8 cellular contexts compared by ENCODE assay signal in genomic region chr19:49496574-49497008, GRCh38. TPM values are rescaled to one million over a fixed set of nuclear protein-coding genes. Genes with fewer than 3 reads are reported as not detected.
DNase-seq lines count a peak whose midpoint lies in the region; ATAC-seq and TF ChIP-seq lines count a peak whose summit lies in the region.

No MANE protein-coding gene starts in this region.

- H3K27ac ChIP-seq in CD4-positive, alpha-beta memory T cell (ENCODE audit: low read depth, low read length): peak overlapping the region; percentile 95
- peak overlapping the region; percentile 91 for H3K27ac ChIP-seq in PC-9

- peaks cover 41% of the 10 kb centered on the region for H3K79me2 ChIP-seq in PC-9 (ENCODE audit: low read depth)

- peaks cover 93% of the 10 kb centered on the region for H3F3A ChIP-seq in PC-9 (ENCODE audit: insufficient read depth, low read depth)

- H3K27ac Mint-ChIP-seq in CD4-positive, alpha-beta memory T cell: peak overlapping the region; percentile 95 to 100 (median 99)
- H3K27ac Mint-ChIP-seq in osteocyte (ENCODE audit: unreplicated experiment): peak overlapping the region; percentile 97

- peaks cover 46% of the 10 kb centered on the region for H4K20me1 ChIP-seq in PC-9 (ENCODE audit: insufficient read depth)

- peaks cover 0 to 31% (median under 1%) of the 10 kb centered on the region in 8 donors for H3K9me3 Mint-ChIP-seq in CD4-positive, alpha-beta memory T cell
- no peaks in the 10 kb centered on the region for H3K9me3 Mint-ChIP-seq in osteocyte (ENCODE audit: unreplicated experiment)

- peaks cover 22 to 87% (median 42%) of the 10 kb centered on the region in 4 donors for H3K4me1 Mint-ChIP-seq in CD4-positive, alpha-beta memory T cell
- H3K4me1 Mint-ChIP-seq in osteocyte (ENCODE audit: unreplicated experiment): peaks cover 14% of the 10 kb centered on the region

- peaks cover 44% of the 10 kb centered on the region for H3K36me3 ChIP-seq in CD4-positive, alpha-beta memory T cell (ENCODE audit: insufficient read depth, low read length)
- peaks cover 45% of the 10 kb centered on the region for H3K36me3 ChIP-seq in PC-9 (ENCODE audit: low read depth)

- TF ChIP-seq CTCF in PC-9 (conservative IDR thresholded peaks at IDR 0.05): peak; percentile 12; the same call in 1 of the 2 replicates
- no peak for TF ChIP-seq CTCF in epithelial cell of esophagus (IDR thresholded peaks at IDR 0.05; ENCODE audit: insufficient read depth, low read depth, low read length, missing control alignments)
- no peak for TF ChIP-seq CTCF in osteocyte (IDR thresholded peaks at IDR 0.05)

- CTCF ChIA-PET in CD4-positive, alpha-beta memory T cell (lab: Charles Lee; ENCODE audit: partially characterized antibody): interaction anchor here (1.4 to 1.5 kb wide), 2 partner anchors 26 to 73 kb away, joined by 4 to 9 read pairs; no protein-coding TSS in a partner anchor
- CTCF ChIA-PET in PC-9 (lab: Charles Lee): no interaction called here

- no peaks in the 10 kb centered on the region for H3K27me3 ChIP-seq in CD4-positive, alpha-beta memory T cell (ENCODE audit: insufficient read depth, low read length)
- H3K27me3 ChIP-seq in PC-9 (ENCODE audit: insufficient read depth, low read depth): no peaks in the 10 kb centered on the region

- POLR2A ChIA-PET in CD4-positive, alpha-beta memory T cell (lab: Charles Lee; ENCODE audit: partially characterized antibody): interaction anchor here (0.5 to 3.5 kb wide), 11 partner anchors 31 to 1122 kb away, joined by 3 to 38 read pairs (median 5); partner anchors contain the start of genes CD37, PRR12, RCN3 and RRAS
- POLR2A ChIA-PET in PC-9 (lab: Charles Lee; ENCODE audit: unreplicated experiment): interaction anchor here (0.7 kb wide), 3 partner anchors 19 to 381 kb away, joined by 3 to 5 read pairs (median 3); partner anchors contain the start of genes AKT1S1, NOSIP and TBC1D17

- peak overlapping the region; percentile 52 to 99 for H3K4me3 ChIP-seq in CD4-positive, alpha-beta memory T cell (ENCODE audit: low read length in 2 of 2)
- H3K4me3 ChIP-seq in PC-9 (peak overlapping the region; percentile 89), epithelial cell of esophagus (ENCODE audit: low read length) (peak overlapping the region; percentile 100)

- peaks cover 55% of the 10 kb centered on the region for H3K4me1 ChIP-seq in CD4-positive, alpha-beta memory T cell (ENCODE audit: insufficient read depth, low read length)
- H3K4me1 ChIP-seq in PC-9 (replicated peaks; ENCODE audit: insufficient read depth): peaks cover 22% of the 10 kb centered on the region

- ATAC-seq in HG02970 (IDR thresholded peaks at IDR 0.05; ENCODE audit: low FRiP score, unreplicated experiment) (no peak), HG03139 (IDR thresholded peaks at IDR 0.05; ENCODE audit: unreplicated experiment) (no peak), GM18858 (IDR thresholded peaks at IDR 0.05; ENCODE audit: unreplicated experiment) (no peak)

- H3K27me3 Mint-ChIP-seq in CD4-positive, alpha-beta memory T cell: no peaks in the 10 kb centered on the region
- no peaks in the 10 kb centered on the region for H3K27me3 Mint-ChIP-seq in osteocyte (ENCODE audit: unreplicated experiment)

- BruUV-seq in PC-9 (replicated peaks; lab: Mats Ljungman, UMichigan): TSS peak; percentile 32

- H3K9me2 ChIP-seq in PC-9 (ENCODE audit: insufficient read depth): no peaks in the 10 kb centered on the region

- intact Hi-C loops in CD4-positive, alpha-beta memory T cell (cut with micrococcal nuclease): loop anchor here (1.0 to 2.0 kb wide), 4 partner anchors 9 to 380 kb away; partner anchors contain the start of genes AKT1S1, ALDH16A1, RPL13A and TBC1D17
- intact Hi-C loops in PC-9 (cut with micrococcal nuclease; ENCODE audit: unreplicated experiment): loop anchor here (1.0 to 2.0 kb wide), 5 partner anchors 9 to 380 kb away; partner anchors contain the start of genes AKT1S1, ALDH16A1, DKKL1 and RPL13A

- DNase-seq in CD4-positive, alpha-beta memory T cell: no peak
- DNase-seq in PC-9: no peak
- DNase-seq in epithelial cell of esophagus (ENCODE audit: low read depth): no peak
- DNase-seq in osteocyte (ENCODE audit: extremely low spot score, unreplicated experiment): no peak
- no peak for DNase-seq in RKO (ENCODE audit: low spot score)

- H3K4me3 Mint-ChIP-seq in CD4-positive, alpha-beta memory T cell: peak overlapping the region; percentile 99 to 100 (median 100)
- H3K4me3 Mint-ChIP-seq in osteocyte (ENCODE audit: unreplicated experiment): peak overlapping the region; percentile 97

- H3K4me2 ChIP-seq in PC-9: peak overlapping the region; percentile 94

- no peaks in the 10 kb centered on the region for H3K9me3 ChIP-seq in CD4-positive, alpha-beta memory T cell (ENCODE audit: control insufficient read depth in 1 of 2, low read length in 2 of 2)
- H3K9me3 ChIP-seq in PC-9 (ENCODE audit: insufficient read depth, low read depth): no peaks in the 10 kb centered on the region

- H2AFZ ChIP-seq in PC-9: no peak overlapping the region

- peaks cover 48 to 69% of the 10 kb centered on the region in 2 donors for H3K36me3 Mint-ChIP-seq in CD4-positive, alpha-beta memory T cell
- H3K36me3 Mint-ChIP-seq in osteocyte (ENCODE audit: unreplicated experiment): peaks cover 39% of the 10 kb centered on the region

RNA-seq across cellular contexts. Expression of gene RPS11, which starts 0.4 kb away (rescaled TPM):
- 1,000 to 10,000 TPM; 3,135 to 3,272 TPM for total RNA-seq in CD4-positive, alpha-beta memory T cell
- 1,000 to 10,000 TPM; 1,691 to 2,012 TPM for polyA plus RNA-seq in CD4-positive, alpha-beta memory T cell
- total RNA-seq in PC-9 (2021) (1,702 and 2,282 TPM in 2 replicates), osteocyte (1,892 and 1,912 TPM in 2 replicates)

RNA-seq across cellular contexts. Expression of gene RPL13A, which starts 9.2 kb away (rescaled TPM):
- total RNA-seq in CD4-positive, alpha-beta memory T cell: 1,000 to 10,000 TPM; 5,517 to 5,661 TPM
- 1,000 to 10,000 TPM; 1,827 to 3,046 TPM for polyA plus RNA-seq in CD4-positive, alpha-beta memory T cell
- total RNA-seq in PC-9 (2021) (2,360 and 3,865 TPM in 2 replicates), osteocyte (2,592 and 2,617 TPM in 2 replicates)

RNA-seq across cellular contexts. Expression of gene FCGRT, which starts 15.9 kb away (rescaled TPM):
- total RNA-seq in CD4-positive, alpha-beta memory T cell: 10 to 100 TPM; 21.9 to 25.8 TPM
- 10 to 100 TPM; 40.2 to 42.5 TPM for polyA plus RNA-seq in CD4-positive, alpha-beta memory T cell
- 4.8 and 6.7 TPM in 2 replicates for total RNA-seq in PC-9 (2021)
- 253 and 278 TPM in 2 replicates for total RNA-seq in osteocyte

RNA-seq across cellular contexts. Expression of gene FLT3LG, which starts 22.6 kb away (rescaled TPM):
- total RNA-seq in CD4-positive, alpha-beta memory T cell: 100 to 1,000 TPM; 114 to 115 TPM
- polyA plus RNA-seq in CD4-positive, alpha-beta memory T cell: 100 to 1,000 TPM; 145 to 252 TPM
- 5.1 and 5.3 TPM in 2 replicates for total RNA-seq in PC-9 (2021)
- 10.8 and 11.3 TPM in 2 replicates for total RNA-seq in osteocyte

RNA-seq across cellular contexts. Expression of gene RCN3, which starts 31.2 kb away (rescaled TPM):
- total RNA-seq in CD4-positive, alpha-beta memory T cell: 1 to 10 TPM; 2.4 to 2.5 TPM
- 1 to 10 TPM; 1.2 to 1.5 TPM for polyA plus RNA-seq in CD4-positive, alpha-beta memory T cell
- total RNA-seq in PC-9 (2021) (0.75 and 0.96 TPM in 2 replicates), osteocyte (81.3 and 85.0 TPM in 2 replicates)
